ENCODE assay signal across 1 cellular context in genomic region chr7:74454948-74455804, GRCh38.
TF ChIP-seq lines count a peak whose summit lies in the region.

No MANE protein-coding gene starts in this region.

TF ChIP-seq in HepG2, 621 proteins besides CTCF, POLR2A, EP300 and RAD21 (continued from another document and continues in another):
- TF ChIP-seq HINFP (CRISPR knock-in tag; IDR thresholded peaks at IDR 0.05; ENCODE audit: low read depth) (0 out of 2 replicates have a peak, but pooled peaks have one; percentile 35), NCOR1 (IDR thresholded peaks at IDR 0.05; ENCODE audit: borderline replicate concordance, low read length) (0 out of 2 replicates have a peak, but pooled peaks have one; percentile 34), HNF4G (IDR thresholded peaks at IDR 0.05; ENCODE audit: borderline replicate concordance, low read depth, low read length) (peak; percentile 80), HNF4G (CRISPR knock-in tag; IDR thresholded peaks at IDR 0.05; ENCODE audit: borderline replicate concordance, low read depth) (no peak), ZGPAT (CRISPR knock-in tag; IDR thresholded peaks at IDR 0.05) (no peak; the same call in 1 of the 2 replicates), PITX1 (CRISPR knock-in tag; IDR thresholded peaks at IDR 0.05) (peak; percentile 44; the same call in 1 of the 2 replicates), RBFOX2 (IDR thresholded peaks at IDR 0.05; ENCODE audit: low read depth, low read length) (peak; percentile 25; the same call in 1 of the 2 replicates), KDM6A (CRISPR knock-in tag; IDR thresholded peaks at IDR 0.05; ENCODE audit: low read depth) (peak; percentile 58; the same call in 1 of the 2 replicates), ZNF691 (CRISPR knock-in tag; IDR thresholded peaks at IDR 0.05; ENCODE audit: borderline replicate concordance, low read depth) (no peak; the same call in 1 of the 2 replicates), ZSCAN5A (CRISPR knock-in tag; IDR thresholded peaks at IDR 0.05; ENCODE audit: borderline replicate concordance) (no peak), ZFY (CRISPR knock-in tag; IDR thresholded peaks at IDR 0.05) (no peak), SP2 (CRISPR knock-in tag; IDR thresholded peaks at IDR 0.05) (no peak), ZBTB7B (CRISPR knock-in tag; IDR thresholded peaks at IDR 0.05) (0 out of 2 replicates have a peak, but pooled peaks have one; percentile 50), SPEN (CRISPR knock-in tag; IDR thresholded peaks at IDR 0.05; ENCODE audit: low read depth) (peak; percentile 21; the same call in 1 of the 2 replicates), ZNF800 (CRISPR knock-in tag; IDR thresholded peaks at IDR 0.05) (0 out of 2 replicates have a peak, but pooled peaks have one; percentile 28), ZNF33A (CRISPR knock-in tag; IDR thresholded peaks at IDR 0.05; ENCODE audit: borderline replicate concordance) (no peak), PHF20 (CRISPR knock-in tag; IDR thresholded peaks at IDR 0.05) (0 out of 2 replicates have a peak, but pooled peaks have one; percentile 29), UBTF (CRISPR knock-in tag; IDR thresholded peaks at IDR 0.05) (peak; percentile 31), E2F5 (CRISPR knock-in tag; conservative IDR thresholded peaks at IDR 0.05) (no peak), PRDM4 (CRISPR knock-in tag; IDR thresholded peaks at IDR 0.05; ENCODE audit: borderline replicate concordance) (no peak), TMF1 (CRISPR knock-in tag; IDR thresholded peaks at IDR 0.05; ENCODE audit: low read depth) (no peak), GATAD2A (CRISPR knock-in tag; IDR thresholded peaks at IDR 0.05) (peak; percentile 27), NR2F6 (IDR thresholded peaks at IDR 0.05) (peak; percentile 33; the same call in 1 of the 2 replicates), NR2F6 (CRISPR knock-in tag; IDR thresholded peaks at IDR 0.05) (peak; percentile 13; the same call in 1 of the 2 replicates), ZNF343 (CRISPR knock-in tag; IDR thresholded peaks at IDR 0.05) (0 out of 2 replicates have a peak, but pooled peaks have one; percentile 47), ATF2 (CRISPR knock-in tag; IDR thresholded peaks at IDR 0.05) (0 out of 2 replicates have a peak, but pooled peaks have one; percentile 19), ZNF383 (CRISPR knock-in tag; IDR thresholded peaks at IDR 0.05; ENCODE audit: borderline replicate concordance) (no peak), ISX (CRISPR knock-in tag; conservative IDR thresholded peaks at IDR 0.05) (no peak), FOXP1 (IDR thresholded peaks at IDR 0.05) (no peak), FOXP1 (CRISPR knock-in tag; IDR thresholded peaks at IDR 0.05) (no peak), SP1 (IDR thresholded peaks at IDR 0.05) (no peak), SP1 (CRISPR knock-in tag; IDR thresholded peaks at IDR 0.05) (no peak), SUZ12 (IDR thresholded peaks at IDR 0.05; ENCODE audit: low read depth, low read length) (no peak), ELF4 (CRISPR knock-in tag; IDR thresholded peaks at IDR 0.05; ENCODE audit: borderline replicate concordance) (no peak), HMGXB3 (CRISPR knock-in tag; IDR thresholded peaks at IDR 0.05; ENCODE audit: borderline replicate concordance) (0 out of 2 replicates have a peak, but pooled peaks have one; percentile 32), SKIL (CRISPR knock-in tag; IDR thresholded peaks at IDR 0.05; ENCODE audit: borderline replicate concordance) (no peak)
